Comparison of ENCODE assay signal across 23 cellular contexts in genomic region chr4:84063618-84064017, GRCh38.
"Had no signal": no experiment of that assay in that cellular context is flagged by ENCODE, and none has a peak within 500 bp of the region (broad histone marks: within the 10 kb centered on the region; RNA-seq: fewer than 3 reads in every experiment).

No MANE protein-coding gene starts in this region.

- H3K9me3 ChIP-seq: lower lobe of right lung, mucosa of descending colon, suprapubic skin, transverse colon, uterus had no signal

- H3K36me3 ChIP-seq: cardiac muscle cell, lower lobe of right lung, suprapubic skin, transverse colon, uterus had no signal

- ATAC-seq: activated T-cell treated with anti-CD3 and anti-CD28 coated beads, Interleukin-2, amount 50 U/mL, for 72 hours; lower lobe of right lung; mucosa of descending colon; right cardiac atrium; stimulated activated naive CD8-positive, alpha-beta T cell treated with anti-CD3 and anti-CD28 coated beads, Interleukin-15, amount 100 ng/mL, for 72 hours had no signal

- DNase-seq: activated CD4-positive, alpha-beta memory T cell treated with anti-CD3 and anti-CD28 coated beads, Interleukin-2, amount 10 ng/mL, durations not matched to agents 7 days and 5 days; activated CD4-positive, alpha-beta T cell treated with anti-CD3 and anti-CD28 coated beads for 4 hours; activated CD4-positive, CD25-positive, alpha-beta regulatory T cell; activated effector memory CD4-positive, alpha-beta T cell treated with Interleukin-2 at 50 U/mL for 16 hours; activated naive CD4-positive, alpha-beta T cell treated with anti-CD3 and anti-CD28 coated beads for 36 hours; activated naive CD8-positive, alpha-beta T cell treated with anti-CD3 and anti-CD28 coated beads, Interleukin-2, amount 10 ng/mL, durations not matched to agents 7 days and 5 days; activated T-cell treated with anti-CD3 and anti-CD28 coated beads, Interleukin-2, amount 50 U/mL, for 72 hours; amniotic stem cell; effector CD8-positive, alpha-beta T cell; foreskin melanocyte; kidney; lower lobe of right lung; mesendoderm; mucosa of descending colon; nephron progenitor cell; right cardiac atrium; stimulated activated CD4-positive, alpha-beta T cell treated with anti-CD3 and anti-CD28 coated beads, Interleukin-4, amount 100 ng/mL, for 4 hours; stimulated activated naive CD8-positive, alpha-beta T cell treated with anti-CD3 and anti-CD28 coated beads, Interleukin-15, amount 100 ng/mL, for 72 hours; transverse colon; uterus had no signal

- H3K27me3 ChIP-seq: cardiac muscle cell, suprapubic skin, transverse colon, uterus had no signal

- FAIRE-seq: kidney had no signal

- H3K4me1 ChIP-seq: lower lobe of right lung, parathyroid adenoma, suprapubic skin, transverse colon, uterus had no signal

- H3K4me3 ChIP-seq: cardiac muscle cell, lower lobe of right lung, mucosa of descending colon, suprapubic skin, transverse colon, uterus had no signal

- H3K27ac ChIP-seq: cardiac muscle cell, lower lobe of right lung, parathyroid adenoma, suprapubic skin, transverse colon, uterus had no signal
